ENCODE assay signal across 1 cellular context in genomic region chr6:42313941-42314570, GRCh38.
TF ChIP-seq lines count a peak whose summit lies in the region.

No MANE protein-coding gene starts in this region.

TF ChIP-seq in liver, 16 proteins besides CTCF, POLR2A, EP300 and RAD21 (continued from another document):
- TF ChIP-seq HNF4A (conservative IDR thresholded peaks at IDR 0.05) = no peak
- TF ChIP-seq ZBTB33 (IDR thresholded peaks at IDR 0.05) = no peak
